16 cellular contexts compared by ENCODE assay signal in the genomic region with DNA sequence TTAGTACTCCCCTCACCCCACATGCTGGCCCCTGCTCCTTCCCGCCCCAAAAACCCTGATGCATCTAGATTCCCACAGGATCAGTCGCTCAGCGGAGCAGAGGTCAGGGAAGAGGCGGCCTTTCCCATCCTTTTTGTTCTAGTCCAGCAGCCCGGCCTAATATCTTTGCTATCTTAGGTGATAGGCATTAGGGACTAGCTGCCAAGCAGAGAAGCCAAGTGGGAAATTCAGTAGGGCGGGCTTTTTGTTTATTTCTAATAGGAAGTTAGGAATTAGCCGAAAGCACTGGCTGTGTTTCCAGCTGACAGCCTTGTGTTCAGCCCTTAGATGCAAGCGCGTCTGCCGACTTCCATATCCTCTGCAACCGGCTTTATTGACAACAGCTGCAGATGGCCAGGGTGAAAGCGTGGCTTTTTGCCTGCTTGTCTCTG. TPM values are rescaled to one million over a fixed set of nuclear protein-coding genes. Genes with fewer than 3 reads are reported as not detected.
DNase-seq lines count a peak whose midpoint lies in the region; ATAC-seq and TF ChIP-seq lines count a peak whose summit lies in the region.
"Had no signal": no experiment of that assay in that cellular context is flagged by ENCODE, and none has a peak within 500 bp of the region (broad histone marks: within the 10 kb centered on the region; RNA-seq: fewer than 3 reads in every experiment).

No MANE protein-coding gene starts in this region.

- H3K4me3 Mint-ChIP-seq in neural progenitor cell, result no peak overlapping the region
- H3K4me3 Mint-ChIP-seq: activated naive CD8-positive, alpha-beta T cell treated with anti-CD3 and anti-CD28 coated beads for 36 hours had no signal

- no peak for TF ChIP-seq EP300 in sigmoid colon (IDR thresholded peaks at IDR 0.05)

- ATAC-seq in foreskin keratinocyte (no peak), GM19463 (IDR thresholded peaks at IDR 0.05; ENCODE audit: unreplicated experiment) (no peak), HG03139 (IDR thresholded peaks at IDR 0.05; ENCODE audit: unreplicated experiment) (no peak)

- TF ChIP-seq CTCF in foreskin keratinocyte (conservative IDR thresholded peaks at IDR 0.05) (no peak), neural progenitor cell (IDR thresholded peaks at IDR 0.05) (no peak), sigmoid colon (IDR thresholded peaks at IDR 0.05) (no peak)

- peak overlapping the region; percentile 96 for H3K27ac Mint-ChIP-seq in neural progenitor cell
- H3K27ac Mint-ChIP-seq: activated naive CD8-positive, alpha-beta T cell treated with anti-CD3 and anti-CD28 coated beads for 36 hours had no signal

- peaks cover 8% of the 10 kb centered on the region for H3K27me3 Mint-ChIP-seq in neural progenitor cell (ENCODE audit: insufficient read depth, low read depth)
- H3K27me3 Mint-ChIP-seq: activated naive CD8-positive, alpha-beta T cell treated with anti-CD3 and anti-CD28 coated beads for 36 hours; naive B cell had no signal

- H3K27me3 ChIP-seq in BLaER1 treated with 17β-estradiol and CSF1 and Interleukin-3, amounts not matched to agents 10 nM and 100 nM, result no peaks in the 10 kb centered on the region
- H3K27me3 ChIP-seq in foreskin keratinocyte, result no peaks in the 10 kb centered on the region
- H3K27me3 ChIP-seq in neural progenitor cell, result no peaks in the 10 kb centered on the region
- no peaks in the 10 kb centered on the region for H3K27me3 ChIP-seq in sigmoid colon
- H3K27me3 ChIP-seq: hepatocyte had no signal

- H4K20me1 ChIP-seq in BLaER1 treated with 17β-estradiol and CSF1 and Interleukin-3, amounts not matched to agents 10 nM and 100 nM, result no peaks in the 10 kb centered on the region
- H4K20me1 ChIP-seq in neural progenitor cell (ENCODE audit: low read depth), result no peaks in the 10 kb centered on the region

- WGBS in sigmoid colon, 2 donors, result 81 to 83% methylated on average over 12 of the region's 12 CpGs

- DNase-seq in SK-N-DZ (ENCODE audit: low spot score) (peak; percentile 39), foreskin keratinocyte (no peak), neural progenitor cell (ENCODE audit: low spot score) (peak; percentile 87), sigmoid colon (no peak)
- no peak for DNase-seq in activated CD4-positive, alpha-beta T cell treated with anti-CD3 and anti-CD28 coated beads for 48 hours
- DNase-seq: activated CD4-positive, alpha-beta T cell treated with anti-CD3 and anti-CD28 coated beads for 1 hour; activated naive CD8-positive, alpha-beta T cell treated with anti-CD3 and anti-CD28 coated beads for 36 hours; caudate nucleus; naive B cell; NCI-H1694 treated with DMSO at 0.1 percent for 48 hours; RPMI8226; stimulated activated CD4-positive, alpha-beta T cell treated with anti-CD3 and anti-CD28 coated beads, Interleukin-4, amount 100 ng/mL, for 24 hours had no signal

- H3F3A ChIP-seq in neural progenitor cell (ENCODE audit: low read depth), result peaks cover 16% of the 10 kb centered on the region

- H3K4me2 ChIP-seq in BLaER1 treated with 17β-estradiol and CSF1 and Interleukin-3, amounts not matched to agents 10 nM and 100 nM, result peak overlapping the region; percentile 0 to 80 (median 51)
- H3K4me2 ChIP-seq in neural progenitor cell, result peak overlapping the region; percentile 67
- H3K4me2 ChIP-seq: hepatocyte had no signal

- peak overlapping the region in 2 of 11 experiments; percentile 8 to 12; a peak in 3 of 22 replicates for H3K27ac ChIP-seq in BLaER1 treated with 17β-estradiol and CSF1 and Interleukin-3, amounts not matched to agents 10 nM and 100 nM
- H3K27ac ChIP-seq in foreskin keratinocyte, result peak overlapping the region; percentile 91
- H3K27ac ChIP-seq in neural progenitor cell, result peak overlapping the region; percentile 71
- no peak overlapping the region for H3K27ac ChIP-seq in sigmoid colon
- H3K27ac ChIP-seq: hepatocyte had no signal

- H2AFZ ChIP-seq in neural progenitor cell (replicated peaks), result no peak overlapping the region
- H2AFZ ChIP-seq: hepatocyte had no signal

- intact Hi-C loops in sigmoid colon (cut with DNase I), result no loop called here

- H3K9me3 Mint-ChIP-seq in neural progenitor cell, result peaks cover 4% of the 10 kb centered on the region
- H3K9me3 Mint-ChIP-seq: activated naive CD8-positive, alpha-beta T cell treated with anti-CD3 and anti-CD28 coated beads for 36 hours; naive B cell had no signal

- H3K36me3 ChIP-seq in BLaER1 treated with 17β-estradiol and CSF1 and Interleukin-3, amounts not matched to agents 10 nM and 100 nM, result no peaks in the 10 kb centered on the region
- H3K36me3 ChIP-seq in neural progenitor cell (no peaks in the 10 kb centered on the region), sigmoid colon (no peaks in the 10 kb centered on the region)

- peak overlapping the region in 1 of 11 experiments; percentile 24; a peak in 1 of 22 replicates for H3K9ac ChIP-seq in BLaER1 treated with 17β-estradiol and CSF1 and Interleukin-3, amounts not matched to agents 10 nM and 100 nM
- no peak overlapping the region for H3K9ac ChIP-seq in neural progenitor cell

- TF ChIP-seq POLR2A in sigmoid colon (IDR thresholded peaks at IDR 0.05), result no peak

- peaks cover 0 to 55% (median 35%) of the 10 kb centered on the region in 10 experiments; a peak in 16 of 20 replicates for H3K4me1 ChIP-seq in BLaER1 treated with 17β-estradiol and CSF1 and Interleukin-3, amounts not matched to agents 10 nM and 100 nM
- H3K4me1 ChIP-seq in foreskin keratinocyte, result peaks cover 40% of the 10 kb centered on the region
- H3K4me1 ChIP-seq in neural progenitor cell, result peaks cover 34% of the 10 kb centered on the region
- no peaks in the 10 kb centered on the region for H3K4me1 ChIP-seq in sigmoid colon

- no peaks in the 10 kb centered on the region for H3K79me2 ChIP-seq in neural progenitor cell (ENCODE audit: low read depth)
- H3K79me2 ChIP-seq: hepatocyte had no signal

- H3K4me1 Mint-ChIP-seq in neural progenitor cell, result peaks cover 34% of the 10 kb centered on the region

- H3K9me3 ChIP-seq in BLaER1 treated with 17β-estradiol and CSF1 and Interleukin-3, amounts not matched to agents 10 nM and 100 nM (replicated peaks in 1 of 11), result no peaks in the 10 kb centered on the region
- H3K9me3 ChIP-seq in neural progenitor cell (ENCODE audit: low read depth), result no peaks in the 10 kb centered on the region
- H3K9me3 ChIP-seq in sigmoid colon, result no peaks in the 10 kb centered on the region

- H3K4me3 ChIP-seq in BLaER1 treated with 17β-estradiol and CSF1 and Interleukin-3, amounts not matched to agents 10 nM and 100 nM, result no peak overlapping the region
- H3K4me3 ChIP-seq in neural progenitor cell, result no peak overlapping the region
- H3K4me3 ChIP-seq in sigmoid colon, result no peak overlapping the region
- H3K4me3 ChIP-seq: hepatocyte had no signal

- peaks cover 2% of the 10 kb centered on the region for H3K36me3 Mint-ChIP-seq in neural progenitor cell
- H3K36me3 Mint-ChIP-seq: activated naive CD8-positive, alpha-beta T cell treated with anti-CD3 and anti-CD28 coated beads for 36 hours; naive B cell had no signal

RNA-seq across cellular contexts. Expression of a gene that starts 59.0 kb away (rescaled TPM):
- 0.77 and 1.7 TPM in 2 replicates for polyA plus RNA-seq in SK-N-DZ (2014; cell fraction: cytosol; rRNA removed)
- 1.3 and 1.6 TPM in 2 replicates for polyA plus RNA-seq in SK-N-DZ (2014; cell fraction: nucleus; rRNA removed)
- total RNA-seq in foreskin keratinocyte (138 and 139 TPM in 2 replicates), neural progenitor cell (ENCODE audit: low replicate concordance) (11.7 and 12.4 TPM in 2 replicates), sigmoid colon (10 to 100 TPM; 12.3 to 22.1 (median 18.2) TPM)
- polyA plus RNA-seq in foreskin keratinocyte (71.2 and 80.6 TPM in 2 replicates), sigmoid colon (10 to 100 TPM; 24.8 to 43.2 (median 39.5) TPM)

Comparison
In these comparisons a context has a peak if more than half of its experiments do, and no peak if none do; other contexts are left out.
1. H3K27ac ChIP-seq: peak in foreskin keratinocyte (single experiment) and neural progenitor cell (single experiment); none in sigmoid colon (0 of 4).
2. DNase-seq: peak in SK-N-DZ (single experiment) and neural progenitor cell (single experiment); none in foreskin keratinocyte (0 of 2), activated CD4-positive, alpha-beta T cell treated with anti-CD3 and anti-CD28 coated beads for 48 hours (single experiment) and sigmoid colon (single experiment).